Comparison of ENCODE assay signal across 19 cellular contexts in genomic region chr2:231308219-231308618, GRCh38.
DNase-seq lines count a peak whose midpoint lies in the region; ATAC-seq, FAIRE-seq and TF ChIP-seq lines count a peak whose summit lies in the region.
"Had no signal": no experiment of that assay in that cellular context is flagged by ENCODE, and none has a peak within 500 bp of the region (broad histone marks: within the 10 kb centered on the region; RNA-seq: fewer than 3 reads in every experiment).

No MANE protein-coding gene starts in this region.

- H3K27ac ChIP-seq in RWPE1 (peak overlapping the region; percentile 56; the same call in 1 of the 2 replicates), esophagus muscularis mucosa (replicated peaks in 1 of 4) (no peak overlapping the region)
- H3K27ac ChIP-seq: KMS-11, PC-9 had no signal

- CTCF ChIA-PET in RWPE1 (lab: Yijun Ruan, JAX) = no interaction called here

- no peaks in the 10 kb centered on the region for H3K4me1 Mint-ChIP-seq in osteocyte (ENCODE audit: unreplicated experiment)
- H3K4me1 Mint-ChIP-seq: CD4-positive, alpha-beta memory T cell had no signal

- ATAC-seq in GM19397 (IDR thresholded peaks at IDR 0.05; ENCODE audit: unreplicated experiment) = no peak

- no peak for TF ChIP-seq EP300 in esophagus muscularis mucosa (IDR thresholded peaks at IDR 0.05)

- no peak overlapping the region for H3K4me3 Mint-ChIP-seq in osteocyte (ENCODE audit: unreplicated experiment)
- H3K4me3 Mint-ChIP-seq: CD4-positive, alpha-beta memory T cell; H9; IgD-negative memory B cell had no signal

- H3K9me3 ChIP-seq in esophagus muscularis mucosa = no peaks in the 10 kb centered on the region

- peaks cover 41% of the 10 kb centered on the region for H3K36me3 Mint-ChIP-seq in osteocyte (ENCODE audit: unreplicated experiment)
- H3K36me3 Mint-ChIP-seq: CD4-positive, alpha-beta memory T cell; IgD-negative memory B cell had no signal

- no peaks in the 10 kb centered on the region for H3K27me3 ChIP-seq in esophagus muscularis mucosa

- peaks cover 0 to 12% (median 9%) of the 10 kb centered on the region in 4 donors for H3K4me1 ChIP-seq in esophagus muscularis mucosa

- intact Hi-C loops in esophagus muscularis mucosa (cut with DNase I) = no loop called here

- TF ChIP-seq CTCF in RWPE1 (conservative IDR thresholded peaks at IDR 0.05; ENCODE audit: low read depth) = no peak
- TF ChIP-seq CTCF in esophagus muscularis mucosa (IDR thresholded peaks at IDR 0.05) = no peak
- TF ChIP-seq CTCF in osteocyte (IDR thresholded peaks at IDR 0.05) = no peak

- FAIRE-seq in HTR-8/SVneo (lab: Jason Lieb, UNC) = peak; percentile 46
- FAIRE-seq: GM18507 had no signal

- WGBS in esophagus muscularis mucosa = 98% methylated on average over 6 of the region's 6 CpGs

- H3K36me3 ChIP-seq in esophagus muscularis mucosa = peaks cover 0 to 46% (median 13%) of the 10 kb centered on the region in 4 donors

- DNase-seq in HTR-8/SVneo (ENCODE audit: insufficient read length, low spot score) (no peak), RWPE1 (ENCODE audit: low spot score) (no peak), esophagus muscularis mucosa (ENCODE audit: extremely low spot score) (peak; percentile 53), osteocyte (ENCODE audit: extremely low spot score, unreplicated experiment) (peak; percentile 56), anterior cingulate cortex (lab: John Stamatoyannopoulos, UW) (no peak), NCI-H748 (lab: John Stamatoyannopoulos, UW; ENCODE audit: unreplicated experiment) (no peak)
- DNase-seq: CD4-positive, alpha-beta memory T cell; COR-L47; H9; MM.1S; NCI-H2029; NCI-H446 treated with DMSO at 0.1 percent for 48 hours; NCI-H526; PC-9; Right ventricle myocardium superior had no signal

- peak overlapping the region; percentile 23 for H3K27ac Mint-ChIP-seq in osteocyte (ENCODE audit: unreplicated experiment)
- H3K27ac Mint-ChIP-seq: CD4-positive, alpha-beta memory T cell; IgD-negative memory B cell had no signal

- no peak for TF ChIP-seq POLR2A in esophagus muscularis mucosa (IDR thresholded peaks at IDR 0.05; ENCODE audit: low read depth)

- no peak overlapping the region for H3K4me3 ChIP-seq in esophagus muscularis mucosa
- H3K4me3 ChIP-seq: PC-9 had no signal

- POLR2A ChIA-PET in RWPE1 (lab: Yijun Ruan, JAX; ENCODE audit: low non-redundant PET) = no interaction called here

- no peaks in the 10 kb centered on the region for H3K9me3 Mint-ChIP-seq in osteocyte (ENCODE audit: unreplicated experiment)
- H3K9me3 Mint-ChIP-seq: H9, IgD-negative memory B cell had no signal

- H3K27me3 Mint-ChIP-seq in osteocyte (ENCODE audit: unreplicated experiment) = no peaks in the 10 kb centered on the region
- H3K27me3 Mint-ChIP-seq: IgD-negative memory B cell had no signal

Comparison
In these comparisons a context has a peak if more than half of its experiments do, and no peak if none do; other contexts are left out.
1. DNase-seq: peak in esophagus muscularis mucosa (single experiment) and osteocyte (single experiment); none in HTR-8/SVneo (single experiment), RWPE1 (single experiment), anterior cingulate cortex (0 of 58) and NCI-H748 (single experiment).